ENCODE assay signal across 8 cellular contexts in genomic region chr15:72118400-72118978, GRCh38. TPM values are rescaled to one million over a fixed set of nuclear protein-coding genes. Genes with fewer than 3 reads are reported as not detected.
DNase-seq lines count a peak whose midpoint lies in the region; ATAC-seq and TF ChIP-seq lines count a peak whose summit lies in the region.

Gene SENP8, plus strand, starts transcription at chr15:72118403. Its CDS starts 21,221 bp downstream, at chr15:72139624.

- no peaks in the 10 kb centered on the region for H3K9me3 ChIP-seq in endodermal cell (ENCODE audit: control insufficient read depth, low read length)

- H3K4me3 Mint-ChIP-seq in activated CD4-positive, alpha-beta T cell treated with anti-CD3 and anti-CD28 coated beads, Interleukin-2, amount 10 ng/mL, durations not matched to agents 7 days and 5 days: peak within 1 kb of the TSS; percentile 95
- peak within 1 kb of the TSS; percentile 95 for H3K4me3 Mint-ChIP-seq in endodermal cell
- H3K4me3 Mint-ChIP-seq in naive B cell: peak within 1 kb of the TSS; percentile 96 to 100 (median 98)

- ATAC-seq in HG02642 (IDR thresholded peaks at IDR 0.05; ENCODE audit: poor library complexity, unreplicated experiment) (peak; percentile 34), naive B cell (ENCODE audit: low read depth in 2 of 2) (peak; percentile 44 to 46)

- H3K36me3 Mint-ChIP-seq in activated CD4-positive, alpha-beta T cell treated with anti-CD3 and anti-CD28 coated beads, Interleukin-2, amount 10 ng/mL, durations not matched to agents 7 days and 5 days (ENCODE audit: low read depth): no peaks in the 10 kb centered on the region
- H3K36me3 Mint-ChIP-seq in endodermal cell (ENCODE audit: low read depth): no peaks in the 10 kb centered on the region
- no peaks in the 10 kb centered on the region for H3K36me3 Mint-ChIP-seq in naive B cell

- H3K9ac ChIP-seq in endodermal cell (ENCODE audit: extremely low read depth, low read length, poor library complexity, severe bottlenecking): peak within 1 kb of the TSS; percentile 68

- H3K4me1 Mint-ChIP-seq in activated CD4-positive, alpha-beta T cell treated with anti-CD3 and anti-CD28 coated beads, Interleukin-2, amount 10 ng/mL, durations not matched to agents 7 days and 5 days: peaks cover 34% of the 10 kb centered on the region
- H3K4me1 Mint-ChIP-seq in endodermal cell (peaks cover 31% of the 10 kb centered on the region), naive B cell (peaks cover 25 to 36% (median 34%) of the 10 kb centered on the region in 3 donors)

- no peaks in the 10 kb centered on the region for H3K36me3 ChIP-seq in endodermal cell (ENCODE audit: control insufficient read depth, insufficient read depth, low read length)

- CTCF ChIA-PET in activated CD4-positive, alpha-beta T cell treated with anti-CD3 and anti-CD28 coated beads, Interleukin-2, amount 10 ng/mL, durations not matched to agents 7 days and 5 days (lab: Charles Lee): no interaction called here

- POLR2A ChIA-PET in activated CD4-positive, alpha-beta T cell treated with anti-CD3 and anti-CD28 coated beads, Interleukin-2, amount 10 ng/mL, durations not matched to agents 7 days and 5 days (lab: Charles Lee): interaction anchor here (0.6 kb wide), 1 partner anchor 60 kb away, joined by 4 read pairs; no protein-coding TSS in a partner anchor

- peak within 1 kb of the TSS; percentile 96 for H3K4me3 ChIP-seq in endodermal cell (ENCODE audit: low read length)

- peaks cover 11% of the 10 kb centered on the region for H3K27me3 Mint-ChIP-seq in activated CD4-positive, alpha-beta T cell treated with anti-CD3 and anti-CD28 coated beads, Interleukin-2, amount 10 ng/mL, durations not matched to agents 7 days and 5 days
- H3K27me3 Mint-ChIP-seq in endodermal cell (ENCODE audit: insufficient read depth): no peaks in the 10 kb centered on the region
- H3K27me3 Mint-ChIP-seq in naive B cell: no peaks in the 10 kb centered on the region

- peak; percentile 92 for TF ChIP-seq POLR2A in Raji (IDR thresholded peaks at IDR 0.05; ENCODE audit: insufficient read depth, low read depth, low read length)

- H3K4me1 ChIP-seq in endodermal cell (ENCODE audit: control insufficient read depth, insufficient read depth, low read length): peaks cover 3% of the 10 kb centered on the region

- no peaks in the 10 kb centered on the region for H3K9me3 Mint-ChIP-seq in activated CD4-positive, alpha-beta T cell treated with anti-CD3 and anti-CD28 coated beads, Interleukin-2, amount 10 ng/mL, durations not matched to agents 7 days and 5 days
- H3K9me3 Mint-ChIP-seq in endodermal cell (no peaks in the 10 kb centered on the region), naive B cell (no peaks in the 10 kb centered on the region)

- WGBS in endodermal cell (ENCODE audit: insufficient coverage in 1 of 2, insufficient read length in 1 of 2), 2 experiments: 2 to 3% methylated on average over 18 to 25 of the region's 25 CpGs

- peak within 1 kb of the TSS; percentile 85 for H3K27ac ChIP-seq in endodermal cell (ENCODE audit: low read depth, low read length)

- TF ChIP-seq CTCF in endodermal cell (conservative IDR thresholded peaks at IDR 0.05): no peak

- H3K27me3 ChIP-seq in endodermal cell (ENCODE audit: control insufficient read depth, insufficient read depth, low read length, poor library complexity, severe bottlenecking): no peaks in the 10 kb centered on the region

- DNase-seq in activated CD4-positive, alpha-beta T cell treated with anti-CD3 and anti-CD28 coated beads, Interleukin-2, amount 10 ng/mL, durations not matched to agents 7 days and 5 days: no peak
- DNase-seq in activated CD4-positive, alpha-beta T cell treated with anti-CD3 and anti-CD28 coated beads for 1 hour: no peak
- DNase-seq in endodermal cell (no peak), naive B cell (no peak), medulla oblongata (ENCODE audit: extremely low spot score) (no peak)
- no peak for DNase-seq in stimulated activated CD4-positive, alpha-beta T cell treated with anti-CD3 and anti-CD28 coated beads, Interleukin-4, amount 100 ng/mL, for 24 hours

- H3K27ac Mint-ChIP-seq in activated CD4-positive, alpha-beta T cell treated with anti-CD3 and anti-CD28 coated beads, Interleukin-2, amount 10 ng/mL, durations not matched to agents 7 days and 5 days: peak within 1 kb of the TSS; percentile 98
- H3K27ac Mint-ChIP-seq in endodermal cell: peak within 1 kb of the TSS; percentile 99
- peak within 1 kb of the TSS; percentile 95 to 100 (median 98) for H3K27ac Mint-ChIP-seq in naive B cell

RNA-seq across cellular contexts. Expression of gene SENP8, which starts in this region (rescaled TPM):
- total RNA-seq in activated CD4-positive, alpha-beta T cell treated with anti-CD3 and anti-CD28 coated beads, Interleukin-2, amount 10 ng/mL, durations not matched to agents 7 days and 5 days: 1 to 10 TPM; 1.2 to 1.3 TPM
- 1 to 10 TPM; 4.7 to 6.6 TPM for total RNA-seq in endodermal cell
- 6.4 TPM for polyA plus RNA-seq in endodermal cell (2013, experiment 1 of 2)
- 6.0 TPM for polyA plus RNA-seq in endodermal cell (2013, experiment 2 of 2)
- polyA plus RNA-seq in naive B cell (ENCODE audit: low read depth in 6 of 6): under 1 TPM in 5 of 6 donors, not detected in 1; 0.41 to 0.84 (median 0.60) TPM

Comparison
In these comparisons a context has a peak if more than half of its experiments do, and no peak if none do; other contexts are left out.
1. Peak in ATAC-seq in naive B cell; RNA of the gene not detected or under 1 TPM.